8 cellular contexts compared by ENCODE assay signal in genomic region chr19:19385131-19385899, GRCh38. TPM values are rescaled to one million over a fixed set of nuclear protein-coding genes. Genes with fewer than 3 reads are reported as not detected.
DNase-seq lines count a peak whose midpoint lies in the region; ATAC-seq and TF ChIP-seq lines count a peak whose summit lies in the region.

No MANE protein-coding gene starts in this region.

- no peak for TF ChIP-seq CTCF in coronary artery (IDR thresholded peaks at IDR 0.05)

- intact Hi-C loops in activated CD4-positive, alpha-beta T cell treated with anti-CD3 and anti-CD28 coated beads, Interleukin-2, amount 10 ng/mL, durations not matched to agents 24 days and 14 days (cut with micrococcal nuclease), result loop anchor here (1.0 to 2.0 kb wide), 4 partner anchors 20 to 104 kb away; partner anchors contain the start of genes GATAD2A, MAU2 and SUGP1
- intact Hi-C loops in left colon (cut with DNase I, micrococcal nuclease), result no loop called here

- H3K36me3 Mint-ChIP-seq in activated CD4-positive, alpha-beta T cell treated with anti-CD3 and anti-CD28 coated beads, Interleukin-2, amount 10 ng/mL, durations not matched to agents 24 days and 14 days (ENCODE audit: low read depth), result peaks cover 8% of the 10 kb centered on the region

- DNase-seq in C1 segment of cervical spinal cord (lab: John Stamatoyannopoulos, UW) (peak; percentile 83 to 100 (median 99)), NCI-H526 (lab: John Stamatoyannopoulos, UW) (peak; percentile 97 to 100), coronary artery (ENCODE audit: low spot score) (peak; percentile 100), left colon (peak; percentile 99 to 100)
- DNase-seq in activated CD4-positive, alpha-beta T cell treated with anti-CD3 and anti-CD28 coated beads, Interleukin-2, amount 10 ng/mL, durations not matched to agents 24 days and 14 days, result peak; percentile 100
- peak; percentile 99 for DNase-seq in stimulated activated CD4-positive, alpha-beta T cell treated with anti-CD3 and anti-CD28 coated beads, Interleukin-1b, Interleukin-23, amount 100 ng/mL, for 4 hours (ENCODE audit: low read depth in 2 of 2)

- peak overlapping the region; percentile 87 to 91 for H3K27ac ChIP-seq in coronary artery

- H3K4me3 ChIP-seq in coronary artery, result peak overlapping the region; percentile 93

- ATAC-seq in GM19328 (IDR thresholded peaks at IDR 0.05; ENCODE audit: unreplicated experiment) (peak; percentile 92), HG03469 (IDR thresholded peaks at IDR 0.05; ENCODE audit: unreplicated experiment) (peak; percentile 86), left colon (peak; percentile 85)

- peak overlapping the region; percentile 89 for H3K27ac Mint-ChIP-seq in activated CD4-positive, alpha-beta T cell treated with anti-CD3 and anti-CD28 coated beads, Interleukin-2, amount 10 ng/mL, durations not matched to agents 24 days and 14 days

- H3K4me1 Mint-ChIP-seq in activated CD4-positive, alpha-beta T cell treated with anti-CD3 and anti-CD28 coated beads, Interleukin-2, amount 10 ng/mL, durations not matched to agents 24 days and 14 days, result peaks cover 36% of the 10 kb centered on the region

- no peaks in the 10 kb centered on the region for H3K27me3 Mint-ChIP-seq in activated CD4-positive, alpha-beta T cell treated with anti-CD3 and anti-CD28 coated beads, Interleukin-2, amount 10 ng/mL, durations not matched to agents 24 days and 14 days

- peak overlapping the region; percentile 85 for H3K4me3 Mint-ChIP-seq in activated CD4-positive, alpha-beta T cell treated with anti-CD3 and anti-CD28 coated beads, Interleukin-2, amount 10 ng/mL, durations not matched to agents 24 days and 14 days

- no peaks in the 10 kb centered on the region for H3K9me3 Mint-ChIP-seq in activated CD4-positive, alpha-beta T cell treated with anti-CD3 and anti-CD28 coated beads, Interleukin-2, amount 10 ng/mL, durations not matched to agents 24 days and 14 days

RNA-seq across cellular contexts. Expression of gene GATAD2A, which starts 20.2 kb away (rescaled TPM):
- 134 and 135 TPM in 2 replicates for total RNA-seq in activated CD4-positive, alpha-beta T cell treated with anti-CD3 and anti-CD28 coated beads, Interleukin-2, amount 10 ng/mL, durations not matched to agents 24 days and 14 days
- total RNA-seq in left colon, result 100 to 1,000 TPM; 104 to 135 TPM

Comparison
In these comparisons a context has a peak if more than half of its experiments do, and no peak if none do; other contexts are left out.
1. Peak in every context shown above with its lines: DNase-seq, ATAC-seq, H3K4me3 ChIP-seq and H3K27ac ChIP-seq.